13 cellular contexts compared by ENCODE assay signal in genomic region chr6:90079555-90080490, GRCh38.
A peak's percentile ranks its signal among the peaks of the same experiment; 100 is the strongest.
DNase-seq lines count a peak whose midpoint lies in the region; ATAC-seq and TF ChIP-seq lines count a peak whose summit lies in the region.
"Had no signal": no experiment of that assay in that cellular context is flagged by ENCODE, and none has a peak within 500 bp of the region (broad histone marks: within the 10 kb centered on the region; RNA-seq: fewer than 3 reads in every experiment).

No MANE protein-coding gene starts in this region.

- no peak for TF ChIP-seq CTCF in osteocyte (IDR thresholded peaks at IDR 0.05)

- POLR2A ChIA-PET in naive thymus-derived CD8-positive, alpha-beta T cell (lab: Charles Lee), result interaction anchor here (1.4 kb wide), 1 partner anchor 216 kb away, joined by 4 read pairs; no protein-coding TSS in a partner anchor

- peaks cover 12% of the 10 kb centered on the region for H3K36me3 Mint-ChIP-seq in T-helper 1 cell treated with Interleukin-12 subunit alpha and Interleukin-12 subunit beta and Interleukin-4 antibody, amounts not matched to agents 30 μg/mL and 1 μg/mL, for 36 hours (ENCODE audit: low read depth)
- H3K36me3 Mint-ChIP-seq in naive thymus-derived CD8-positive, alpha-beta T cell, result peaks cover 0 to 20% (median 0%) of the 10 kb centered on the region in 3 donors
- peaks cover 54 to 63% of the 10 kb centered on the region in 2 donors for H3K36me3 Mint-ChIP-seq in stimulated activated naive B cell treated with anti-CD40 and anti-IgM and Interleukin-4, amounts not matched to agents 10 μg/mL and 1 μg/mL and 100 μg/mL, for 72 hours
- H3K36me3 Mint-ChIP-seq in osteocyte (ENCODE audit: unreplicated experiment), result no peaks in the 10 kb centered on the region

- ATAC-seq in naive thymus-derived CD8-positive, alpha-beta T cell, result peak in 1 of 2 donors; percentile 13
- ATAC-seq in stimulated activated naive B cell treated with anti-CD40 and anti-IgM and Interleukin-4, amounts not matched to agents 10 μg/mL and 1 μg/mL and 100 μg/mL, for 72 hours (replicated peaks), result peak; percentile 40 to 47
- no peak for ATAC-seq in GM21723 (IDR thresholded peaks at IDR 0.05; ENCODE audit: unreplicated experiment)
- ATAC-seq in HG03159 (IDR thresholded peaks at IDR 0.05; ENCODE audit: unreplicated experiment), result no peak
- ATAC-seq: body of pancreas had no signal

- DNase-seq in T-helper 1 cell (no peak), osteocyte (ENCODE audit: extremely low spot score, unreplicated experiment) (no peak)
- DNase-seq in activated T-cell treated with anti-CD3 and anti-CD28 coated beads, Interleukin-2, amount 50 U/mL, for 48 hours, result peak; percentile 72 to 79
- DNase-seq in naive thymus-derived CD8-positive, alpha-beta T cell, result peak in 1 of 10 donors; percentile 40
- DNase-seq in stimulated activated naive B cell treated with anti-CD40 and anti-IgM and Interleukin-4, amounts not matched to agents 10 μg/mL and 1 μg/mL and 100 μg/mL, for 72 hours, result peak; percentile 65
- DNase-seq: 8988T, body of pancreas, NCI-H1417 treated with DMSO at 0.1 percent for 48 hours, NCI-H526, Right ventricle myocardium superior had no signal

- H3K27ac Mint-ChIP-seq in T-helper 1 cell treated with Interleukin-12 subunit alpha and Interleukin-12 subunit beta and Interleukin-4 antibody, amounts not matched to agents 30 μg/mL and 1 μg/mL, for 36 hours, result peak overlapping the region; percentile 93
- H3K27ac Mint-ChIP-seq in naive thymus-derived CD8-positive, alpha-beta T cell, result peak overlapping the region; percentile 93 to 98 (median 97)
- peak overlapping the region; percentile 97 for H3K27ac Mint-ChIP-seq in stimulated activated naive B cell treated with anti-CD40 and anti-IgM and Interleukin-4, amounts not matched to agents 10 μg/mL and 1 μg/mL and 100 μg/mL, for 72 hours
- no peak overlapping the region for H3K27ac Mint-ChIP-seq in osteocyte (ENCODE audit: unreplicated experiment)

- peak overlapping the region; percentile 83 for H3K4me3 Mint-ChIP-seq in T-helper 1 cell treated with Interleukin-12 subunit alpha and Interleukin-12 subunit beta and Interleukin-4 antibody, amounts not matched to agents 30 μg/mL and 1 μg/mL, for 36 hours
- H3K4me3 Mint-ChIP-seq in naive thymus-derived CD8-positive, alpha-beta T cell, result peak overlapping the region; percentile 86 to 99 (median 92)
- peak overlapping the region; percentile 88 to 93 for H3K4me3 Mint-ChIP-seq in stimulated activated naive B cell treated with anti-CD40 and anti-IgM and Interleukin-4, amounts not matched to agents 10 μg/mL and 1 μg/mL and 100 μg/mL, for 72 hours
- no peak overlapping the region for H3K4me3 Mint-ChIP-seq in osteocyte (ENCODE audit: unreplicated experiment)

- peaks cover 70% of the 10 kb centered on the region for H3K4me1 Mint-ChIP-seq in T-helper 1 cell treated with Interleukin-12 subunit alpha and Interleukin-12 subunit beta and Interleukin-4 antibody, amounts not matched to agents 30 μg/mL and 1 μg/mL, for 36 hours (ENCODE audit: low read depth)
- peaks cover 51 to 99% (median 87%) of the 10 kb centered on the region in 4 donors for H3K4me1 Mint-ChIP-seq in naive thymus-derived CD8-positive, alpha-beta T cell
- peaks cover 42 to 85% of the 10 kb centered on the region in 2 donors for H3K4me1 Mint-ChIP-seq in stimulated activated naive B cell treated with anti-CD40 and anti-IgM and Interleukin-4, amounts not matched to agents 10 μg/mL and 1 μg/mL and 100 μg/mL, for 72 hours
- H3K4me1 Mint-ChIP-seq in osteocyte (ENCODE audit: unreplicated experiment), result no peaks in the 10 kb centered on the region

- H3K27me3 Mint-ChIP-seq in T-helper 1 cell treated with Interleukin-12 subunit alpha and Interleukin-12 subunit beta and Interleukin-4 antibody, amounts not matched to agents 30 μg/mL and 1 μg/mL, for 36 hours (ENCODE audit: low read depth), result peaks cover 55% of the 10 kb centered on the region
- H3K27me3 Mint-ChIP-seq in naive thymus-derived CD8-positive, alpha-beta T cell, result no peaks in the 10 kb centered on the region
- H3K27me3 Mint-ChIP-seq in stimulated activated naive B cell treated with anti-CD40 and anti-IgM and Interleukin-4, amounts not matched to agents 10 μg/mL and 1 μg/mL and 100 μg/mL, for 72 hours, result no peaks in the 10 kb centered on the region
- H3K27me3 Mint-ChIP-seq in osteocyte (ENCODE audit: unreplicated experiment), result peaks cover 27% of the 10 kb centered on the region

- no peaks in the 10 kb centered on the region for H3K9me3 Mint-ChIP-seq in T-helper 1 cell treated with Interleukin-12 subunit alpha and Interleukin-12 subunit beta and Interleukin-4 antibody, amounts not matched to agents 30 μg/mL and 1 μg/mL, for 36 hours
- no peaks in the 10 kb centered on the region for H3K9me3 Mint-ChIP-seq in naive thymus-derived CD8-positive, alpha-beta T cell
- no peaks in the 10 kb centered on the region for H3K9me3 Mint-ChIP-seq in stimulated activated naive B cell treated with anti-CD40 and anti-IgM and Interleukin-4, amounts not matched to agents 10 μg/mL and 1 μg/mL and 100 μg/mL, for 72 hours
- H3K9me3 Mint-ChIP-seq in osteocyte (ENCODE audit: unreplicated experiment), result no peaks in the 10 kb centered on the region

Comparison
In these comparisons a context has a peak if more than half of its experiments do, and no peak if none do; other contexts are left out.
1. DNase-seq: peak in activated T-cell treated with anti-CD3 and anti-CD28 coated beads, Interleukin-2, amount 50 U/mL, for 48 hours (2 of 2) and stimulated activated naive B cell treated with anti-CD40 and anti-IgM and Interleukin-4, amounts not matched to agents 10 μg/mL and 1 μg/mL and 100 μg/mL, for 72 hours (single experiment); none in T-helper 1 cell (0 of 5) and osteocyte (single experiment).
2. ATAC-seq: peak in stimulated activated naive B cell treated with anti-CD40 and anti-IgM and Interleukin-4, amounts not matched to agents 10 μg/mL and 1 μg/mL and 100 μg/mL, for 72 hours (2 of 2); none in GM21723 (single experiment) and HG03159 (single experiment).